Comparison of ENCODE assay signal across 1 cellular context in genomic region chr3:9792405-9793160, GRCh38.
A peak's percentile ranks its signal among the peaks of the same experiment; 100 is the strongest.
TF ChIP-seq lines count a peak whose summit lies in the region.

Gene ARPC4 (plus strand): TSS chr3:9793082. CDS start chr3:9793122, 40 bp downstream.
Gene TADA3 (minus strand): TSS chr3:9792473. CDS start chr3:9791466, 1,007 bp downstream.

TF ChIP-seq in GM12878, 131 proteins besides CTCF, POLR2A, EP300 and RAD21 (continued from another document and continues in another):
- TF ChIP-seq HSF1 (IDR thresholded peaks at IDR 0.05; ENCODE audit: low read depth, low read length) (no peak), RBBP5 (conservative IDR thresholded peaks at IDR 0.05) (no peak), KAT2A (conservative IDR thresholded peaks at IDR 0.05; ENCODE audit: control insufficient read depth, low read depth, low read length) (no peak), TCF12 (IDR thresholded peaks at IDR 0.05; ENCODE audit: low read depth, low read length) (0 out of 2 replicates have a peak, but pooled peaks have one; percentile 29), HCFC1 (IDR thresholded peaks at IDR 0.05; ENCODE audit: low read length) (peak; percentile 49), SUZ12 (IDR thresholded peaks at IDR 0.05; ENCODE audit: unreplicated experiment) (no peak), ATF7 (IDR thresholded peaks at IDR 0.05; ENCODE audit: low read depth) (peak; percentile 100), MLLT1 (IDR thresholded peaks at IDR 0.05) (peak; percentile 63; the same call in 1 of the 2 replicates), TARDBP (IDR thresholded peaks at IDR 0.05; ENCODE audit: borderline replicate concordance) (peak; percentile 17; the same call in 1 of the 2 replicates), PRDM15 (CRISPR knock-in tag; IDR thresholded peaks at IDR 0.05) (no peak), SREBF2 (IDR thresholded peaks at IDR 0.05; ENCODE audit: low read length) (no peak), IKZF2 (IDR thresholded peaks at IDR 0.05) (no peak; a peak in 1 of 4 replicates), BRCA1 (IDR thresholded peaks at IDR 0.05; ENCODE audit: low read depth, low read length) (peak; percentile 89), NFIC (IDR thresholded peaks at IDR 0.05; ENCODE audit: low read depth, low read length) (no peak; the same call in 1 of the 2 replicates), MEF2B (IDR thresholded peaks at IDR 0.05; ENCODE audit: partially characterized antibody, poor library complexity, severe bottlenecking) (no peak), CREB1 (IDR thresholded peaks at IDR 0.05; ENCODE audit: low read depth) (peak; percentile 49), RELB (IDR thresholded peaks at IDR 0.05; ENCODE audit: low read depth) (peak; percentile 87), ZSCAN29 (IDR thresholded peaks at IDR 0.05) (no peak), CHD2 (IDR thresholded peaks at IDR 0.05; ENCODE audit: borderline replicate concordance, low read depth, low read length) (peak; percentile 99), KLF5 (IDR thresholded peaks at IDR 0.05; ENCODE audit: partially characterized antibody) (peak; percentile 100), ZBTB33 (IDR thresholded peaks at IDR 0.05) (no peak; the same call in 1 of the 2 replicates), TAF1 (IDR thresholded peaks at IDR 0.05; ENCODE audit: borderline replicate concordance, low read depth, low read length) (peak; percentile 94), RB1 (IDR thresholded peaks at IDR 0.05; ENCODE audit: borderline replicate concordance) (peak; percentile 61; the same call in 1 of the 2 replicates), SKIL (IDR thresholded peaks at IDR 0.05; ENCODE audit: low read depth, poor library complexity, severe bottlenecking) (peak; percentile 98), EZH2 (IDR thresholded peaks at IDR 0.05; ENCODE audit: borderline replicate concordance, control insufficient read depth, low read depth, low read length) (no peak), DPF2 (IDR thresholded peaks at IDR 0.05) (no peak; the same call in 1 of the 2 replicates), IRF4 (IDR thresholded peaks at IDR 0.05; ENCODE audit: low read depth, low read length) (no peak), RAD51 (IDR thresholded peaks at IDR 0.05) (no peak), JUND (IDR thresholded peaks at IDR 0.05; ENCODE audit: low read depth, low read length) (peak; percentile 99), TCF3 (IDR thresholded peaks at IDR 0.05; ENCODE audit: borderline replicate concordance, insufficient read depth, low read depth, low read length) (no peak), NFYA (IDR thresholded peaks at IDR 0.05; ENCODE audit: borderline replicate concordance, low read depth, low read length) (no peak), MTA3 (IDR thresholded peaks at IDR 0.05; ENCODE audit: borderline replicate concordance, low read length) (no peak), PBX3 (IDR thresholded peaks at IDR 0.05; ENCODE audit: insufficient replicate concordance, low read depth, low read length) (no peak), E2F4 (IDR thresholded peaks at IDR 0.05; ENCODE audit: low read depth, low read length) (no peak), REST (IDR thresholded peaks at IDR 0.05; ENCODE audit: low read depth, low read length) (no peak), TBL1XR1 (IDR thresholded peaks at IDR 0.05; ENCODE audit: low read depth, low read length) (peak; percentile 36; the same call in 1 of the 2 replicates), ATF2 (IDR thresholded peaks at IDR 0.05; ENCODE audit: low read length) (no peak), EED (IDR thresholded peaks at IDR 0.05; ENCODE audit: low read depth) (0 out of 2 replicates have a peak, but pooled peaks have one; percentile 3)
